In genomic region chr4:82523179-82523578, GRCh38 we compare ENCODE assay signal across 21 cellular contexts. TPM values are rescaled to one million over a fixed set of nuclear protein-coding genes. Genes with fewer than 3 reads are reported as not detected.
"Had no signal": no experiment of that assay in that cellular context is flagged by ENCODE, and none has a peak within 500 bp of the region (broad histone marks: within the 10 kb centered on the region; RNA-seq: fewer than 3 reads in every experiment).

No MANE protein-coding gene starts in this region.

- H3K4me1 Mint-ChIP-seq: activated CD4-positive, alpha-beta T cell treated with anti-CD3 and anti-CD28 coated beads for 36 hours; activated naive CD4-positive, alpha-beta T cell treated with anti-CD3 and anti-CD28 coated beads, Interleukin-2, amount 50 U/mL, for 24 hours; central memory CD8-positive, alpha-beta T cell; immature natural killer cell; memory B cell; naive thymus-derived CD4-positive, alpha-beta T cell had no signal

- H3K9ac ChIP-seq: neural progenitor cell had no signal

- H3K36me3 Mint-ChIP-seq: activated naive CD4-positive, alpha-beta T cell treated with anti-CD3 and anti-CD28 coated beads, Interleukin-2, amount 50 U/mL, for 24 hours; immature natural killer cell; memory B cell; naive thymus-derived CD4-positive, alpha-beta T cell; neural progenitor cell had no signal

- H3K27me3 ChIP-seq: ascending aorta, colonic mucosa, gastrocnemius medialis, heart left ventricle, neural progenitor cell, tibial nerve had no signal

- H3K27me3 Mint-ChIP-seq: progenitor cell of endocrine pancreas had no signal

- H3K9me3 Mint-ChIP-seq: activated naive CD4-positive, alpha-beta T cell treated with anti-CD3 and anti-CD28 coated beads, Interleukin-2, amount 50 U/mL, for 24 hours; central memory CD8-positive, alpha-beta T cell; immature natural killer cell; memory B cell; neural progenitor cell had no signal

- H3K4me3 Mint-ChIP-seq: activated CD4-positive, alpha-beta T cell treated with anti-CD3 and anti-CD28 coated beads for 36 hours; activated naive CD4-positive, alpha-beta T cell treated with anti-CD3 and anti-CD28 coated beads, Interleukin-2, amount 50 U/mL, for 24 hours; central memory CD8-positive, alpha-beta T cell; immature natural killer cell; memory B cell; naive thymus-derived CD4-positive, alpha-beta T cell; neural progenitor cell had no signal

- H3K9me3 ChIP-seq: ascending aorta, colonic mucosa, gastrocnemius medialis, heart left ventricle, tibial nerve had no signal

- H3K27ac Mint-ChIP-seq: activated CD4-positive, alpha-beta T cell treated with anti-CD3 and anti-CD28 coated beads for 36 hours; activated naive CD4-positive, alpha-beta T cell treated with anti-CD3 and anti-CD28 coated beads, Interleukin-2, amount 50 U/mL, for 24 hours; immature natural killer cell; memory B cell; naive thymus-derived CD4-positive, alpha-beta T cell; neural progenitor cell had no signal

- FAIRE-seq: urothelium cell line had no signal

- H3K4me3 ChIP-seq: ascending aorta, colonic mucosa, gastrocnemius medialis, heart left ventricle, neural progenitor cell, tibial nerve had no signal

- H3K4me1 ChIP-seq: ascending aorta, colonic mucosa, gastrocnemius medialis had no signal

- H2AFZ ChIP-seq: neural progenitor cell had no signal

- H3K27ac ChIP-seq: ascending aorta, colonic mucosa, gastrocnemius medialis, heart left ventricle, neural progenitor cell, tibial nerve had no signal

- DNase-seq: activated CD4-positive, alpha-beta T cell treated with anti-CD3 and anti-CD28 coated beads for 36 hours; activated CD4-positive, alpha-beta T cell treated with anti-CD3 and anti-CD28 coated beads, Interleukin-2, amount 50 U/mL, for 48 hours; activated gamma-delta T cell; colonic mucosa; gastrocnemius medialis; heart left ventricle; immature natural killer cell; kidney glomerular epithelial cell; naive thymus-derived CD4-positive, alpha-beta T cell; right cardiac atrium; stimulated activated CD4-positive, alpha-beta T cell treated with anti-CD3 and anti-CD28 coated beads, Interleukin-2, amount 100 ng/mL, for 24 hours; stimulated activated naive CD8-positive, alpha-beta T cell treated with anti-CD3 and anti-CD28 coated beads, Interleukin-15, Interleukin-2, amounts not matched to agents 100 U/mL and 50 U/mL, for 24 hours; substantia nigra had no signal

- H3K4me2 ChIP-seq: neural progenitor cell had no signal

- ATAC-seq: activated CD4-positive, alpha-beta T cell treated with anti-CD3 and anti-CD28 coated beads for 36 hours; gastrocnemius medialis; heart left ventricle; naive thymus-derived CD4-positive, alpha-beta T cell; right cardiac atrium; stimulated activated naive CD8-positive, alpha-beta T cell treated with anti-CD3 and anti-CD28 coated beads, Interleukin-15, Interleukin-2, amounts not matched to agents 100 U/mL and 50 U/mL, for 24 hours had no signal

- H3K36me3 ChIP-seq: ascending aorta, colonic mucosa, gastrocnemius medialis, heart left ventricle, neural progenitor cell, tibial nerve had no signal

RNA-seq across cellular contexts. Expression of gene TMEM150C, which starts 38.6 kb away (rescaled TPM):
- total RNA-seq: activated CD4-positive, alpha-beta T cell treated with anti-CD3 and anti-CD28 coated beads for 36 hours; naive thymus-derived CD4-positive, alpha-beta T cell had no signal
